In the genomic region with DNA sequence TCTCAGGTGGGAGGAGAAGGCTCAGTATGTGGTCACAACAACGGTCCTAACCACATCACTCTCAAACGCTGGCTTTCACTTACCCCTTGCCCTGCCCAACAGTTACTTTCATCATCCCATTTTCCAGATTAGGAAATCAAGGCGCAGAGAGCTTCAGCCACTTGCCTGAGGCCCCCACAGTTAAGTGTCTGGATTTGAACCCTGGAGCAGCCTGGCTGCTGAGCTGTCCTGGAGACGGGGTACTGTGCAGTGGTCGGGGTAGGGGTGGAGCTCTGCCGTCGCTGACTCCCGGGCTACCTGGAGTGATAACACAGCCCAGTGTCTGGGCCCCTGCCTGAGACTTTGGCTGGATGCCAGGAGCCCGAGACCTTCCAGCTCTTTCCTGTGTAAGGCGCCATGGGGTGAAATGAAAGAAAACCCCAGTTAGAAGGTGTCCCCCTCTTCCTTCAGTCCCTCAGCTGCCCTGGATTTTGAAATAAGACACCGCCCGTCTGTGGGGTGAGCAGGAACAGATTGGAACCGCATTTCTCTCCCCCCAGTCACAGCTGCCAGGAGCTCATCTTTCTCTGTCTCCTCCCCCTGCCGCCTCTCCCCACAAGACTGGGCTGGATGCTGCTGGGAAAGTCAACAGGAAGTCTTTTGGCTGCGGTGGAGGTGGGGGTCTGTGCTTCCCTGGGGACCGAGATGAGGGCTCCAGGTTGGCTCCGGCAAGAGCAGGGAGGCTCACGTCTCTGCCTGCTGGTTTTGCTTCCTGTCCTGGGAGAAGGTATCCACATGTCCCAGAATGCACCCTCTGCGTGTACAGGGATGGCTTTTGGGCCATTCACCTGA, we compare ENCODE assay signal across 8 cellular contexts.
DNase-seq lines count a peak whose midpoint lies in the region; ATAC-seq and TF ChIP-seq lines count a peak whose summit lies in the region.

No MANE protein-coding gene starts in this region.

- H2AFZ ChIP-seq in fibroblast of lung (ENCODE audit: low read length) = no peak overlapping the region

- peak overlapping the region; percentile 51 for H3K4me3 Mint-ChIP-seq in activated CD4-positive, alpha-beta memory T cell treated with anti-CD3 and anti-CD28 coated beads, Interleukin-2, amount 10 ng/mL, durations not matched to agents 7 days and 5 days

- ATAC-seq in left cardiac atrium = no peak
- ATAC-seq in GM18517 (IDR thresholded peaks at IDR 0.05; ENCODE audit: unreplicated experiment) = no peak
- no peak for ATAC-seq in GM18861 (IDR thresholded peaks at IDR 0.05; ENCODE audit: unreplicated experiment)

- TF ChIP-seq CTCF in cardiac muscle cell (IDR thresholded peaks at IDR 0.05; ENCODE audit: low read depth, low read length) (no peak), fibroblast of lung (conservative IDR thresholded peaks at IDR 0.05 in 1 of 2, IDR thresholded peaks at IDR 0.05 in 1 of 2; ENCODE audit: low read depth in 1 of 2, low read length in 2 of 2) (no peak)

- H3K36me3 ChIP-seq in cardiac muscle cell (no peaks in the 10 kb centered on the region), fibroblast of lung (ENCODE audit: control insufficient read depth, insufficient read depth, low read length) (peaks cover 7% of the 10 kb centered on the region)

- no peaks in the 10 kb centered on the region for H4K20me1 ChIP-seq in fibroblast of lung (ENCODE audit: control insufficient read depth, extremely low read depth, insufficient read depth, low read length)

- peak; percentile 49 to 83 for DNase-seq in cardiac muscle cell (ENCODE audit: low read depth in 1 of 2, low spot score in 1 of 2)
- no peak for DNase-seq in left cardiac atrium
- peak; percentile 78 for DNase-seq in NCI-H226
- DNase-seq in activated CD4-positive, alpha-beta memory T cell treated with anti-CD3 and anti-CD28 coated beads, Interleukin-2, amount 10 ng/mL, durations not matched to agents 7 days and 5 days = peak; percentile 38
- peak; percentile 88 to 91 for DNase-seq in fibroblast of lung (ENCODE audit: low read depth in 2 of 2)
- DNase-seq in posterior vena cava (ENCODE audit: low spot score) = peak; percentile 83

- no peaks in the 10 kb centered on the region for H3K27me3 Mint-ChIP-seq in activated CD4-positive, alpha-beta memory T cell treated with anti-CD3 and anti-CD28 coated beads, Interleukin-2, amount 10 ng/mL, durations not matched to agents 7 days and 5 days

- H3K9me3 Mint-ChIP-seq in activated CD4-positive, alpha-beta memory T cell treated with anti-CD3 and anti-CD28 coated beads, Interleukin-2, amount 10 ng/mL, durations not matched to agents 7 days and 5 days = no peaks in the 10 kb centered on the region

- CTCF ChIA-PET in activated CD4-positive, alpha-beta memory T cell treated with anti-CD3 and anti-CD28 coated beads, Interleukin-2, amount 10 ng/mL, durations not matched to agents 7 days and 5 days (lab: Charles Lee) = interaction anchor here (0.8 to 3.8 kb wide), 4 partner anchors 9 to 74 kb away, joined by 3 to 18 read pairs (median 10); no protein-coding TSS in a partner anchor

- H3K27ac Mint-ChIP-seq in activated CD4-positive, alpha-beta memory T cell treated with anti-CD3 and anti-CD28 coated beads, Interleukin-2, amount 10 ng/mL, durations not matched to agents 7 days and 5 days = peak overlapping the region; percentile 61

- peak overlapping the region; percentile 38 for H3K4me2 ChIP-seq in fibroblast of lung (ENCODE audit: extremely low read depth, insufficient read depth, low read length)

- peaks cover 50% of the 10 kb centered on the region for H3K4me1 Mint-ChIP-seq in activated CD4-positive, alpha-beta memory T cell treated with anti-CD3 and anti-CD28 coated beads, Interleukin-2, amount 10 ng/mL, durations not matched to agents 7 days and 5 days

- no peaks in the 10 kb centered on the region for H3K27me3 ChIP-seq in cardiac muscle cell
- H3K27me3 ChIP-seq in fibroblast of lung (ENCODE audit: control insufficient read depth, insufficient read depth, low read length) = no peaks in the 10 kb centered on the region

- H3K9ac ChIP-seq in fibroblast of lung (ENCODE audit: insufficient read depth, low read length) = peak overlapping the region; percentile 37

- intact Hi-C loops in left cardiac atrium (cut with DNase I) (loop anchor here (10.0 kb wide), 1 partner anchor 46 kb away; no protein-coding TSS in a partner anchor), posterior vena cava (cut with DNase I) (no loop called here)

- H3K4me3 ChIP-seq in cardiac muscle cell (no peak overlapping the region), fibroblast of lung (replicated peaks in 1 of 4; ENCODE audit: control extremely low read depth in 1 of 4, insufficient read depth in 1 of 4, low read depth in 3 of 4, low read length in 4 of 4) (peak overlapping the region in 1 of 4 experiments; percentile 14)

- H3K27ac ChIP-seq in cardiac muscle cell (peak overlapping the region; percentile 24), fibroblast of lung (ENCODE audit: insufficient read depth, low read length) (peak overlapping the region; percentile 76)

- POLR2A ChIA-PET in activated CD4-positive, alpha-beta memory T cell treated with anti-CD3 and anti-CD28 coated beads, Interleukin-2, amount 10 ng/mL, durations not matched to agents 7 days and 5 days (lab: Charles Lee) = interaction anchor here (0.8 to 4.1 kb wide), 7 partner anchors 9 to 60 kb away, joined by 3 to 22 read pairs (median 7); no protein-coding TSS in a partner anchor

- H3K9me3 ChIP-seq in cardiac muscle cell (ENCODE audit: low read depth) (no peaks in the 10 kb centered on the region), fibroblast of lung (ENCODE audit: control insufficient read depth, insufficient read depth, low read depth, low read length) (no peaks in the 10 kb centered on the region)

- peaks cover 44% of the 10 kb centered on the region for H3K4me1 ChIP-seq in cardiac muscle cell (ENCODE audit: low read depth)
- H3K4me1 ChIP-seq in fibroblast of lung (ENCODE audit: control insufficient read depth, extremely low read depth, insufficient read depth, low read length) = peaks cover 59% of the 10 kb centered on the region

- H3K79me2 ChIP-seq in fibroblast of lung (ENCODE audit: control insufficient read depth, insufficient read depth, low read length) = peaks cover 79% of the 10 kb centered on the region

- peaks cover 27% of the 10 kb centered on the region for H3K36me3 Mint-ChIP-seq in activated CD4-positive, alpha-beta memory T cell treated with anti-CD3 and anti-CD28 coated beads, Interleukin-2, amount 10 ng/mL, durations not matched to agents 7 days and 5 days (ENCODE audit: low read depth)

Comparison
In these comparisons a context has a peak if more than half of its experiments do, and no peak if none do; other contexts are left out.
1. intact Hi-C loops: an anchor here in left cardiac atrium (10.0 kb wide); none called in posterior vena cava.